24 cellular contexts compared by ENCODE assay signal in genomic region chr20:36525620-36526365, GRCh38. TPM values are rescaled to one million over a fixed set of nuclear protein-coding genes. Genes with fewer than 3 reads are reported as not detected.
DNase-seq lines count a peak whose midpoint lies in the region; ATAC-seq, FAIRE-seq and TF ChIP-seq lines count a peak whose summit lies in the region.
"Had no signal": no experiment of that assay in that cellular context is flagged by ENCODE, and none has a peak within 500 bp of the region (broad histone marks: within the 10 kb centered on the region; RNA-seq: fewer than 3 reads in every experiment).

No MANE protein-coding gene starts in this region.

- H3K9me3 ChIP-seq in H9 (ENCODE audit: control insufficient read depth, low read depth, low read length) (no peaks in the 10 kb centered on the region), K562 (replicated peaks; ENCODE audit: control insufficient read depth, insufficient read depth, low read depth, low read length) (no peaks in the 10 kb centered on the region), muscle layer of colon (ENCODE audit: low read length) (no peaks in the 10 kb centered on the region), testis (no peaks in the 10 kb centered on the region)
- H3K9me3 ChIP-seq: neutrophil had no signal

- no peak for TF ChIP-seq CTCF in H9 (conservative IDR thresholded peaks at IDR 0.05)
- no peak for TF ChIP-seq CTCF in K562 (IDR thresholded peaks at IDR 0.05 in 2 of 3, conservative IDR thresholded peaks at IDR 0.05 in 1 of 3; ENCODE audit: insufficient read depth in 2 of 3, low read depth in 1 of 3, low read length in 3 of 3)
- no peak for TF ChIP-seq CTCF in testis (IDR thresholded peaks at IDR 0.05)

- no peaks in the 10 kb centered on the region for H3K9me3 Mint-ChIP-seq in H9
- H3K9me3 Mint-ChIP-seq: activated B cell treated with CpG ODN at 0.5 μM for 24 hours; activated CD4-positive, alpha-beta memory T cell treated with anti-CD3 and anti-CD28 coated beads for 36 hours had no signal

- H3K23me2 ChIP-seq in H9 (ENCODE audit: insufficient read length, low read depth, low read length, poor library complexity, severe bottlenecking): no peaks in the 10 kb centered on the region

- H3K27ac Mint-ChIP-seq in H9: peak overlapping the region in 2 of 3 experiments; percentile 69 to 92; a peak in 4 of 7 replicates
- H3K27ac Mint-ChIP-seq: activated B cell treated with CpG ODN at 0.5 μM for 24 hours; activated CD4-positive, alpha-beta memory T cell treated with anti-CD3 and anti-CD28 coated beads for 36 hours had no signal

- H2AFZ ChIP-seq in H9 (ENCODE audit: low read length) (no peak overlapping the region), K562 (ENCODE audit: low read depth, low read length) (no peak overlapping the region)

- H3K79me1 ChIP-seq in H9 (ENCODE audit: insufficient read depth, low read depth, low read length, poor library complexity, severe bottlenecking): no peaks in the 10 kb centered on the region

- H3T11ph ChIP-seq in H9 (ENCODE audit: low read length): no peak overlapping the region

- no peak overlapping the region for H3K9ac ChIP-seq in H9 (ENCODE audit: extremely low read depth, insufficient read length, low read length)
- no peak overlapping the region for H3K9ac ChIP-seq in K562 (ENCODE audit: insufficient read depth in 1 of 2, low read depth in 2 of 2, low read length in 2 of 2)
- peak overlapping the region; percentile 20 for H3K9ac ChIP-seq in muscle layer of colon (ENCODE audit: low read length)

- H3K4me1 ChIP-seq in H9 (ENCODE audit: insufficient read depth, low read length) (no peaks in the 10 kb centered on the region), K562 (replicated peaks in 1 of 2; ENCODE audit: control insufficient read depth in 2 of 2, insufficient read depth in 2 of 2, low read length in 2 of 2) (no peaks in the 10 kb centered on the region; a peak in 1 of 5 replicates), muscle layer of colon (ENCODE audit: insufficient read depth, low read length) (peaks cover 50% of the 10 kb centered on the region), testis (peaks cover 55% of the 10 kb centered on the region)

- H3K79me2 ChIP-seq in H9 (ENCODE audit: insufficient read depth, low read length): no peaks in the 10 kb centered on the region
- H3K79me2 ChIP-seq in K562 (ENCODE audit: control insufficient read depth, insufficient read depth, low read length): no peaks in the 10 kb centered on the region

- H4K5ac ChIP-seq in H9 (ENCODE audit: insufficient read length, low read depth, low read length): no peak overlapping the region

- FAIRE-seq in K562 (lab: Jason Lieb, UNC): no peak
- FAIRE-seq: GM12878 had no signal

- H3K4ac ChIP-seq in H9 (ENCODE audit: low read depth, low read length): no peak overlapping the region

- H4K20me1 ChIP-seq in H9 (ENCODE audit: control insufficient read depth, insufficient read depth, insufficient read length) (no peaks in the 10 kb centered on the region), K562 (replicated peaks; ENCODE audit: control insufficient read depth, insufficient read depth, low read length) (0 out of 2 replicates have a peak, but pooled peaks cover 3% of the 10 kb centered on the region)

- H3K56ac ChIP-seq in H9 (ENCODE audit: insufficient read length, low read depth, low read length): no peak overlapping the region

- no peak for ATAC-seq in K562
- ATAC-seq in GM18511 (IDR thresholded peaks at IDR 0.05; ENCODE audit: unreplicated experiment): no peak
- ATAC-seq: GM12878 had no signal

- no peak overlapping the region for H3K23ac ChIP-seq in H9 (ENCODE audit: insufficient read length, low read depth, low read length)

- TF ChIP-seq EP300 in K562 (IDR thresholded peaks at IDR 0.05; ENCODE audit: low read length): no peak

- no peaks in the 10 kb centered on the region for H3K27me3 ChIP-seq in H9 (ENCODE audit: insufficient read depth, low read length)
- H3K27me3 ChIP-seq in K562 (ENCODE audit: control insufficient read depth in 2 of 2, insufficient read depth in 2 of 2, low read length in 2 of 2): no peaks in the 10 kb centered on the region
- H3K27me3 ChIP-seq in muscle layer of colon (ENCODE audit: control insufficient read depth in 1 of 2, insufficient read depth in 2 of 2, low read length in 2 of 2): no peaks in the 10 kb centered on the region
- H3K27me3 ChIP-seq in testis: no peaks in the 10 kb centered on the region
- H3K27me3 ChIP-seq: neutrophil had no signal

- H3K36me3 ChIP-seq in K562 (ENCODE audit: control insufficient read depth, insufficient read depth, low read length) (peaks cover 33% of the 10 kb centered on the region; the same call in 2 of the 3 replicates), muscle layer of colon (ENCODE audit: insufficient read depth, low read length) (peaks cover 44% of the 10 kb centered on the region), testis (ENCODE audit: low read depth, missing control alignments) (no peaks in the 10 kb centered on the region)

- CTCF ChIA-PET in K562 (lab: Yijun Ruan, JAX; ENCODE audit: low intra/inter-chr PET ratio): no interaction called here

- no peak overlapping the region for H2BK120ac ChIP-seq in H9 (ENCODE audit: low read depth, low read length, poor library complexity, severe bottlenecking)

- H3K4me3 Mint-ChIP-seq in H9: no peak overlapping the region
- H3K4me3 Mint-ChIP-seq: activated B cell treated with CpG ODN at 0.5 μM for 24 hours; activated CD4-positive, alpha-beta memory T cell treated with anti-CD3 and anti-CD28 coated beads for 36 hours had no signal

- H4K91ac ChIP-seq in H9 (ENCODE audit: insufficient read length, low read depth, low read length): no peak overlapping the region

- H3K14ac ChIP-seq in H9 (ENCODE audit: insufficient read depth, low read length): no peak overlapping the region

- POLR2A ChIA-PET in K562 (lab: Yijun Ruan, JAX): interaction anchor here (0.7 kb wide), 1 partner anchor 16 kb away, joined by 3 read pairs; no protein-coding TSS in a partner anchor

- peaks cover 0 to 3% of the 10 kb centered on the region in 2 experiments; a peak in 2 of 4 replicates for H3K4me1 Mint-ChIP-seq in H9

- H3K27ac ChIP-seq in H9 (ENCODE audit: insufficient read length, low read depth, low read length) (no peak overlapping the region), K562 (ENCODE audit: extremely low read depth, low read depth, low read length) (0 out of 3 replicates have a peak overlapping the region, but pooled peaks have one; percentile 22), muscle layer of colon (ENCODE audit: low read depth, low read length) (peak overlapping the region; percentile 43), testis (peak overlapping the region; percentile 84 to 88)
- H3K27ac ChIP-seq: neutrophil had no signal

- no peaks in the 10 kb centered on the region for H3K9me1 ChIP-seq in K562 (ENCODE audit: control insufficient read depth, insufficient read depth, low read length)

- H3K4me3 ChIP-seq in K562: no peak overlapping the region
- H3K4me3 ChIP-seq in muscle layer of colon (ENCODE audit: low read depth in 1 of 2, low read length in 2 of 2): no peak overlapping the region
- no peak overlapping the region for H3K4me3 ChIP-seq in testis
- H3K4me3 ChIP-seq: GM12878 had no signal

- peaks cover 16 to 51% (median 49%) of the 10 kb centered on the region in 3 experiments for H3K36me3 Mint-ChIP-seq in H9 (ENCODE audit: insufficient read depth in 1 of 3, low read depth in 3 of 3)

- TF ChIP-seq RAD21 in K562 (CRISPR knock-in tag; conservative IDR thresholded peaks at IDR 0.05 in 1 of 2, IDR thresholded peaks at IDR 0.05 in 1 of 2): no peak

- DNase-seq in H9 (no peak), K562 (ENCODE audit: extremely low read depth in 1 of 4, low spot score in 3 of 4) (no peak), testis (no peak), UCSD-AML1 (lab: John Stamatoyannopoulos, UW; ENCODE audit: unreplicated experiment) (no peak)
- no peak for DNase-seq in activated CD8-positive, alpha-beta memory T cell treated with anti-CD3 and anti-CD28 coated beads for 24 hours
- DNase-seq: activated B cell treated with CpG ODN at 0.5 μM for 24 hours; activated CD4-positive, alpha-beta memory T cell treated with anti-CD3 and anti-CD28 coated beads for 36 hours; activated gamma-delta T cell treated with Interleukin-2 at 50 U/mL for 16 hours; AML-193; central memory CD4-positive, alpha-beta T cell; foreskin melanocyte; islet precursor cell; Karpas-422; MV-4-11; NCI-H187; NCI-H226; NCI-H82; stimulated activated CD4-positive, alpha-beta T cell treated with anti-CD3 and anti-CD28 coated beads, Interleukin-12 subunit alpha, Interleukin-12 subunit beta, amount 100 ng/mL, for 4 hours; T-helper 9 cell had no signal

- no peaks in the 10 kb centered on the region; the same call in 1 of the 2 replicates for H3K27me3 Mint-ChIP-seq in H9 (ENCODE audit: low read depth)
- H3K27me3 Mint-ChIP-seq: activated B cell treated with CpG ODN at 0.5 μM for 24 hours; activated CD4-positive, alpha-beta memory T cell treated with anti-CD3 and anti-CD28 coated beads for 36 hours had no signal

- H2BK5ac ChIP-seq in H9 (ENCODE audit: insufficient read length, low read length): no peak overlapping the region

- no peak overlapping the region for H2AK5ac ChIP-seq in H9 (ENCODE audit: insufficient read length, low read length)

- no peak overlapping the region for H4K8ac ChIP-seq in H9 (replicated peaks; ENCODE audit: insufficient read length, low read depth, low read length)

- intact Hi-C loops in K562 (cut with micrococcal nuclease) (no loop called here), testis (cut with DNase I; ENCODE audit: low total_unique reads) (no loop called here)

- no peak overlapping the region for H3K4me2 ChIP-seq in H9 (ENCODE audit: insufficient read depth, insufficient read length, low read length)
- H3K4me2 ChIP-seq in K562 (ENCODE audit: insufficient read depth, low read length): no peak overlapping the region

- BruUV-seq in K562 (replicated peaks; lab: Mats Ljungman, UMichigan): no TSS peak

- in situ Hi-C loops in K562 (cut with MboI): no loop called here

- H2BK15ac ChIP-seq in H9 (ENCODE audit: low read depth, low read length): no peak overlapping the region

- TF ChIP-seq POLR2A in K562 (conservative IDR thresholded peaks at IDR 0.05) (no peak), testis (IDR thresholded peaks at IDR 0.05) (no peak)

- no peak overlapping the region for H3K18ac ChIP-seq in H9 (ENCODE audit: insufficient read length, low read depth, low read length)

- H2BK20ac ChIP-seq in H9 (ENCODE audit: low read depth, low read length, poor library complexity, severe bottlenecking): no peak overlapping the region

- H2BK12ac ChIP-seq in H9 (ENCODE audit: insufficient read length, low read depth, low read length): no peak overlapping the region

- no CpG with 5 or more reads among the region's 17 CpGs for WGBS in H9 (ENCODE audit: extremely low coverage, insufficient read length, low lambda C conversion rate)
- 91% methylated on average over 12 of the region's 17 CpGs for WGBS in K562 (ENCODE audit: insufficient coverage, low coverage, missing lambda C conversion rate)
- 81% methylated on average over 14 to 17 of the region's 17 CpGs for WGBS in testis, 2 donors

RNA-seq across cellular contexts. Expression of gene MYL9, which starts 15.5 kb away (rescaled TPM):
- total RNA-seq in H9 (2021) (217 and 218 TPM in 2 replicates), K562 (2014; rRNA removed) (0.86 and 1.1 TPM in 2 replicates), K562 (2014; rRNA removed; fragmentation: Illumina TruSeq; extraction: Trizol) (0.18 and 0.41 TPM in 2 replicates), K562 (2015; rRNA removed; fragmentation: Illumina TruSeq; extraction: Trizol) (1.0 and 1.7 TPM in 2 replicates), K562 (2021) (3.2 TPM in 2 replicates), testis (100 to 1,000 TPM; 177 to 265 TPM)
- 0.33 and 0.90 TPM in 2 replicates for total RNA-seq in K562 (2011; cell fraction: chromatin; rRNA removed; ENCODE audit: low replicate concordance)
- total RNA-seq in K562 (2011; cell fraction: nucleolus; rRNA removed): 0.39 and 0.83 TPM in 2 replicates
- total RNA-seq in K562 (2011; cell fraction: nucleoplasm; rRNA removed): 0.59 and 0.99 TPM in 2 replicates
- polyA plus RNA-seq in K562 (2011; rRNA removed) (0.77 and 0.79 TPM in 2 replicates), K562 (2014; fragmentation: Illumina TruSeq; extraction: Trizol) (1.0 and 1.9 TPM in 2 replicates), K562 (2014; fragmentation: Nextera tagmentation; extraction: Ambion mirVana) (under 1 TPM in 1 of 2 experiments, not detected in 1; 0.11 TPM), K562 (2014; rRNA removed) (0.09 and 0.65 TPM in 2 replicates), testis (ENCODE audit: insufficient read depth, low read depth, low replicate concordance) (594 TPM)
- 0.94 and 1.8 TPM in 2 replicates for polyA plus RNA-seq in K562 (2011; cell fraction: cytosol; rRNA removed)
- polyA plus RNA-seq in K562 (2011; cell fraction: nucleus; rRNA removed): 0.49 and 1.1 TPM in 2 replicates
- polyA plus RNA-seq in K562 (2012): 5.2 and 7.6 TPM in 2 replicates
- 0.07 and 0.48 TPM in 2 replicates for polyA minus RNA-seq in K562 (2011; rRNA and poly(A)+ RNA removed)
- 1.4 and 1.9 TPM in 2 replicates for polyA minus RNA-seq in K562 (2011; cell fraction: cytosol; rRNA and poly(A)+ RNA removed)
- 0.33 and 0.40 TPM in 2 replicates for polyA minus RNA-seq in K562 (2011; cell fraction: nucleus; rRNA and poly(A)+ RNA removed)
- total RNA-seq: OCI-LY7 had no signal

RNA-seq across cellular contexts. Expression of gene TGIF2, which starts 47.6 kb away (rescaled TPM):
- total RNA-seq in H9 (2021) (81.7 and 94.6 TPM in 2 replicates), K562 (2014; rRNA removed) (12.9 and 17.1 TPM in 2 replicates), K562 (2014; rRNA removed; fragmentation: Illumina TruSeq; extraction: Trizol) (13.1 and 13.4 TPM in 2 replicates), K562 (2015; rRNA removed; fragmentation: Illumina TruSeq; extraction: Trizol) (13.6 and 14.5 TPM in 2 replicates), K562 (2021) (22.5 and 27.8 TPM in 2 replicates), testis (10 to 100 TPM; 34.3 to 37.2 TPM)
- 16.8 and 24.0 TPM in 2 replicates for total RNA-seq in K562 (2011; cell fraction: chromatin; rRNA removed; ENCODE audit: low replicate concordance)
- 16.2 and 17.7 TPM in 2 replicates for total RNA-seq in K562 (2011; cell fraction: nucleolus; rRNA removed)
- total RNA-seq in K562 (2011; cell fraction: nucleoplasm; rRNA removed): 17.2 and 17.8 TPM in 2 replicates
- polyA plus RNA-seq in K562 (2011; rRNA removed) (15.5 and 17.5 TPM in 2 replicates), K562 (2014; fragmentation: Illumina TruSeq; extraction: Trizol) (19.5 and 23.7 TPM in 2 replicates), K562 (2014; fragmentation: Nextera tagmentation; extraction: Ambion mirVana) (10 to 100 TPM in 1 of 2 experiments, 1 to 10 TPM in 1; 6.8 to 15.7 TPM), K562 (2014; rRNA removed) (18.4 and 20.7 TPM in 2 replicates), testis (ENCODE audit: insufficient read depth, low read depth, low replicate concordance) (24.0 TPM)
- 18.5 and 31.2 TPM in 2 replicates for polyA plus RNA-seq in K562 (2011; cell fraction: cytosol; rRNA removed)
- polyA plus RNA-seq in K562 (2011; cell fraction: nucleus; rRNA removed): 8.7 and 10.9 TPM in 2 replicates
- polyA plus RNA-seq in K562 (2012): 7.4 and 8.6 TPM in 2 replicates
- 12.1 and 14.6 TPM in 2 replicates for polyA minus RNA-seq in K562 (2011; rRNA and poly(A)+ RNA removed)
- 11.8 and 12.9 TPM in 2 replicates for polyA minus RNA-seq in K562 (2011; cell fraction: cytosol; rRNA and poly(A)+ RNA removed)
- 3.2 and 5.0 TPM in 2 replicates for polyA minus RNA-seq in K562 (2011; cell fraction: nucleus; rRNA and poly(A)+ RNA removed)

Comparison
In these comparisons a context has a peak if more than half of its experiments do, and no peak if none do; other contexts are left out.
1. RNA of gene MYL9, which starts 15.5 kb away (total RNA-seq): 177 to 265 TPM in testis and 217 to 218 TPM in H9; 0.18 to 3.2 TPM in K562; every median in the first group is over 10 times any median in the second.